26 cellular contexts compared by ENCODE assay signal in the genomic region with DNA sequence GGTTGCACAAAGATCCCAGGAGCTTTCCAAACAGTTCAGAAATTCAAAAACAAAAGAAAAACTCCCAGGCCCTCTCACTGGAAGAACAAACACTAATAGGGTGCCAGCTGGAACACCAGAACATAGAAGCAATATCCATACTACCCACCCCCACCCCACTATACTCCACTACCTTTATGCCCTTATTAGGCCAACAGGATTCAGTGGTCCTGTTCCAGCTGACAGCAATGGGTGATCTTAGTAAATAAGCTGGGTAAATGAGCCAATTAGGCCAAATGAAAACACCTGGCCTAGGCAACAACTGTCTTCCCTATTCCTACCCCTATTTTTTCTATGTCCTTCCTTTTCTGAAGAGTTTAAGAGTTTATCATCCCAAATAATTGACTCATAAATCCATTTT.
"Had no signal": no experiment of that assay in that cellular context is flagged by ENCODE, and none has a peak within 500 bp of the region (broad histone marks: within the 10 kb centered on the region; RNA-seq: fewer than 3 reads in every experiment).

No MANE protein-coding gene starts in this region.

- DNase-seq: activated CD4-positive, alpha-beta T cell treated with anti-CD3 and anti-CD28 coated beads for 48 hours; activated CD4-positive, alpha-beta T cell treated with anti-CD3 and anti-CD28 coated beads, Interleukin-2, amount 50 U/mL, for 4 hours; activated CD4-positive, CD25-positive, alpha-beta regulatory T cell treated with anti-CD3 and anti-CD28 coated beads, Interleukin-2, amount 50 U/mL, for 72 hours; activated CD8-positive, alpha-beta memory T cell treated with anti-CD3 and anti-CD28 coated beads, Interleukin-2, amount 10 ng/mL, durations not matched to agents 7 days and 5 days; activated CD8-positive, alpha-beta T cell treated with anti-CD3 and anti-CD28 coated beads, Interleukin-2, amount 10 ng/mL, durations not matched to agents 7 days and 5 days; activated effector memory CD4-positive, alpha-beta T cell treated with Interleukin-2 at 50 U/mL for 16 hours; activated naive CD4-positive, alpha-beta T cell treated with Interleukin-2 at 50 U/mL for 16 hours; activated naive CD8-positive, alpha-beta T cell treated with anti-CD3 and anti-CD28 coated beads, Interleukin-2, amount 50 U/mL, for 24 hours; activated T-cell treated with anti-CD3 and anti-CD28 coated beads, Interleukin-2, amount 50 U/mL, for 24 hours; amniotic stem cell; body of pancreas; MG63; MV-4-11; NCI-H1092 treated with DMSO at 0.1 percent for 48 hours; NCI-H1417 treated with DMSO at 0.1 percent for 48 hours; NCI-H187; NCI-H510A treated with DMSO at 0.1 percent for 48 hours; NK-92 treated with Interleukin-12 subunit alpha and Interleukin-12 subunit beta, amount 100 ng/mL, for 24 hours; OCI-M1; Peyer's patch; Right ventricle myocardium superior; SJCRH30; SK-N-SH; T-helper 1 cell had no signal

- ATAC-seq: activated CD8-positive, alpha-beta memory T cell treated with anti-CD3 and anti-CD28 coated beads, Interleukin-2, amount 10 ng/mL, durations not matched to agents 7 days and 5 days; activated CD8-positive, alpha-beta T cell treated with anti-CD3 and anti-CD28 coated beads, Interleukin-2, amount 10 ng/mL, durations not matched to agents 7 days and 5 days; activated naive CD4-positive, alpha-beta T cell treated with anti-CD3 and anti-CD28 coated beads, Interleukin-2, amount 50 U/mL, for 72 hours; activated naive CD8-positive, alpha-beta T cell treated with anti-CD3 and anti-CD28 coated beads, Interleukin-2, amount 50 U/mL, for 24 hours; body of pancreas; WTC11 had no signal
